17 cellular contexts compared by ENCODE assay signal in the genomic region with DNA sequence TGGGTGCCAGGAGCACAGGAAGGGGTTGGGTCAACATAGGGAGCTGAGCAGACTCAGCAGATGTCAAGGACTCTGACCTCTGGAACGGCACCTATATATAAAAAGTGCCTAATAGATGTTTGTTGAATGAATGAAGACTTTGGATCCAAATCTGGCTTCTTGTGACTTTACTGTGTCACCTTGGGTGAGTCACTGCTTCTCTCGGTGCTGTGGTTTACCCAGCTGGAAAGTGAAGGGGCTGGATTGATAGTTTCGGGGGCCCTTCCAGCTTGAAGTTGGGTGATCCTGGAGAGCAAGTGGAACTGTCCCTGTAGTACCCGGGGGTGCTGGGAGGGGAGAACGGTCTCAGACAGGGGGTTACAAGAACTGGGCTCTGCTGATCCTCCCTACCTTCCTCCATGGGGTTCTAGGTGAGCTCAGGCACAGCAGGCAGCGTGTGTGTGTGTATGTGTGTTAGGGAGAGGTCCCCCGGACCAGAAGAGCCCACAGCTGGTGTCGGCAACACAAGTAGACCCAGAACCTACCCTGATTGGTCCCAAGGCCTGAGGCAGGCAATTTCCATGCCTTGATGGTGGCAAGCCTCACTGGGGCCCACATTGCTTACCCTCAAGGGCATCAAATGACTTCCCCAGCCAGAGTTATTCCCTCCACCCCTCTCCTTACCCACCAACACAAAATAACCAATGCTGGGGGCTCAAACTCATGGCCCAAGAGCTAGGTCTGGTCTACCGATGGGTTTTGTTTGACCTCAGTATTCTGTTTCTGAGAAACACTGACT. TPM values are rescaled to one million over a fixed set of nuclear protein-coding genes. Genes with fewer than 3 reads are reported as not detected.
A peak's percentile ranks its signal among the peaks of the same experiment; 100 is the strongest.
DNase-seq lines count a peak whose midpoint lies in the region; ATAC-seq and TF ChIP-seq lines count a peak whose summit lies in the region.
"Had no signal": no experiment of that assay in that cellular context is flagged by ENCODE, and none has a peak within 500 bp of the region (broad histone marks: within the 10 kb centered on the region; RNA-seq: fewer than 3 reads in every experiment).

No MANE protein-coding gene starts in this region.

- H3K4me3 ChIP-seq in suprapubic skin: no peak overlapping the region
- H3K4me3 ChIP-seq: esophagus squamous epithelium, psoas muscle, stomach had no signal

- TF ChIP-seq POLR2A in suprapubic skin (IDR thresholded peaks at IDR 0.05): no peak

- WGBS in suprapubic skin: 90% methylated on average over 6 of the region's 9 CpGs

- no peaks in the 10 kb centered on the region for H3K4me1 ChIP-seq in suprapubic skin
- H3K4me1 ChIP-seq: psoas muscle, stomach had no signal

- H3K27ac Mint-ChIP-seq in activated naive CD4-positive, alpha-beta T cell treated with anti-CD3 and anti-CD28 coated beads, Interleukin-2, amount 50 U/mL, for 72 hours: no peak overlapping the region

- H3K27ac ChIP-seq in suprapubic skin: no peak overlapping the region
- H3K27ac ChIP-seq: brain microvascular endothelial cell, esophagus squamous epithelium, psoas muscle, stomach had no signal

- TF ChIP-seq CTCF in suprapubic skin (IDR thresholded peaks at IDR 0.05): no peak

- no peak for TF ChIP-seq EP300 in suprapubic skin (IDR thresholded peaks at IDR 0.05)

- DNase-seq in activated naive CD4-positive, alpha-beta T cell treated with anti-CD3 and anti-CD28 coated beads, Interleukin-2, amount 50 U/mL, for 72 hours (ENCODE audit: low spot score in 2 of 2): peak in 1 of 2 donors; percentile 41
- DNase-seq in activated naive CD4-positive, alpha-beta T cell (lab: John Stamatoyannopoulos, UW): no peak
- DNase-seq in SW480 (ENCODE audit: low spot score) (peak; percentile 34), islet precursor cell (peak; percentile 42), suprapubic skin (ENCODE audit: low spot score in 2 of 2) (peak; percentile 50 to 59), HUDEP-2 (lab: John Stamatoyannopoulos, UW; ENCODE audit: unreplicated experiment in 76 of 76) (no peak), 8988T (no peak)
- DNase-seq: brain microvascular endothelial cell, esophagus squamous epithelium, GF-D8, left cardiac atrium, NCI-H774, SHP77, stomach had no signal

- peaks cover 0 to 5% of the 10 kb centered on the region in 2 donors for H3K9me3 Mint-ChIP-seq in activated naive CD4-positive, alpha-beta T cell treated with anti-CD3 and anti-CD28 coated beads, Interleukin-2, amount 50 U/mL, for 72 hours

- H3K36me3 Mint-ChIP-seq in activated naive CD4-positive, alpha-beta T cell treated with anti-CD3 and anti-CD28 coated beads, Interleukin-2, amount 50 U/mL, for 72 hours: no peaks in the 10 kb centered on the region

- H3K36me3 ChIP-seq in suprapubic skin: no peaks in the 10 kb centered on the region
- H3K36me3 ChIP-seq: brain microvascular endothelial cell, esophagus squamous epithelium, stomach had no signal

- peaks cover 16% of the 10 kb centered on the region for H3K27me3 ChIP-seq in suprapubic skin
- H3K27me3 ChIP-seq: brain microvascular endothelial cell had no signal

- H3K9me3 ChIP-seq in suprapubic skin: no peaks in the 10 kb centered on the region
- H3K9me3 ChIP-seq: esophagus squamous epithelium, psoas muscle, stomach had no signal

- peak; percentile 31 to 49 for ATAC-seq in activated naive CD4-positive, alpha-beta T cell treated with anti-CD3 and anti-CD28 coated beads, Interleukin-2, amount 50 U/mL, for 72 hours
- no peak for ATAC-seq in HG03565 (IDR thresholded peaks at IDR 0.05; ENCODE audit: unreplicated experiment)
- ATAC-seq: left cardiac atrium, psoas muscle had no signal

RNA-seq across cellular contexts. Expression of a gene that starts 5.5 kb away (rescaled TPM):
- total RNA-seq in activated naive CD4-positive, alpha-beta T cell treated with anti-CD3 and anti-CD28 coated beads, Interleukin-2, amount 50 U/mL, for 72 hours: not detected
- total RNA-seq in suprapubic skin: 10 to 100 TPM in 1 of 4 donors, 1 to 10 TPM in 3; 4.0 to 57.3 (median 9.1) TPM
- total RNA-seq: left cardiac atrium; psoas muscle; T-helper 2 cell treated with Interferon-gamma antibody and Interleukin-4, amounts not matched to agents 100 ng/mL and 5 ng/mL, for 36 hours had no signal

RNA-seq across cellular contexts. Expression of a gene that starts 49.4 kb away (rescaled TPM):
- not detected for total RNA-seq in activated naive CD4-positive, alpha-beta T cell treated with anti-CD3 and anti-CD28 coated beads, Interleukin-2, amount 50 U/mL, for 72 hours
- total RNA-seq in suprapubic skin: 10 to 100 TPM in 1 of 4 donors, 1 to 10 TPM in 2, not detected in 1; 2.4 to 11.2 (median 2.7) TPM
- total RNA-seq: left cardiac atrium; stomach; T-helper 2 cell treated with Interferon-gamma antibody and Interleukin-4, amounts not matched to agents 100 ng/mL and 5 ng/mL, for 36 hours had no signal

Comparison
In these comparisons a context has a peak if more than half of its experiments do, and no peak if none do; other contexts are left out.
1. DNase-seq: peak in SW480 (single experiment), islet precursor cell (single experiment) and suprapubic skin (2 of 2); none in activated naive CD4-positive, alpha-beta T cell (0 of 4), HUDEP-2 (0 of 76) and 8988T (single experiment).
2. RNA of a gene that starts 5.5 kb away (total RNA-seq): 4.0 to 57.3 TPM in suprapubic skin; not detected in activated naive CD4-positive, alpha-beta T cell treated with anti-CD3 and anti-CD28 coated beads, Interleukin-2, amount 50 U/mL, for 72 hours; every median in the first group is over 4 times any median in the second.